ENCODE assay signal across 1 cellular context in genomic region chr2:201127128-201127521, GRCh38.
TF ChIP-seq lines count a peak whose summit lies in the region.

No MANE protein-coding gene starts in this region.

TF ChIP-seq in IMR-90, 13 proteins besides CTCF, POLR2A, EP300 and RAD21:
- no peak for TF ChIP-seq MAZ (IDR thresholded peaks at IDR 0.05; ENCODE audit: borderline replicate concordance, low read depth, low read length)
- no peak for TF ChIP-seq CEBPB (IDR thresholded peaks at IDR 0.05; ENCODE audit: low read depth, low read length)
- TF ChIP-seq ELK1 (IDR thresholded peaks at IDR 0.05; ENCODE audit: borderline replicate concordance, low read depth, low read length) = no peak
- TF ChIP-seq MXI1 (IDR thresholded peaks at IDR 0.05; ENCODE audit: borderline replicate concordance, low read depth, low read length) = no peak
- TF ChIP-seq SMC3 (IDR thresholded peaks at IDR 0.05; ENCODE audit: low read depth, low read length) = no peak
- TF ChIP-seq CHD1 (IDR thresholded peaks at IDR 0.05; ENCODE audit: low read depth, low read length) = no peak
- no peak for TF ChIP-seq RFX5 (IDR thresholded peaks at IDR 0.05; ENCODE audit: low read depth, low read length)
- TF ChIP-seq FOS (IDR thresholded peaks at IDR 0.05; ENCODE audit: low read depth, low read length) = no peak
- TF ChIP-seq MAFK (IDR thresholded peaks at IDR 0.05; ENCODE audit: low read depth, low read length) = no peak
- no peak for TF ChIP-seq NFE2L2 (IDR thresholded peaks at IDR 0.05; ENCODE audit: low read depth, low read length)
- no peak for TF ChIP-seq USF2 (IDR thresholded peaks at IDR 0.05; ENCODE audit: low read depth, low read length)
